In genomic region chr7:14767716-14768425, GRCh38 we compare ENCODE assay signal across 21 cellular contexts.
A peak's percentile ranks its signal among the peaks of the same experiment; 100 is the strongest.
DNase-seq lines count a peak whose midpoint lies in the region; ATAC-seq and FAIRE-seq lines count a peak whose summit lies in the region.
"Had no signal": no experiment of that assay in that cellular context is flagged by ENCODE, and none has a peak within 500 bp of the region (broad histone marks: within the 10 kb centered on the region; RNA-seq: fewer than 3 reads in every experiment).

No MANE protein-coding gene starts in this region.

- H3K27me3 ChIP-seq in adipocyte (replicated peaks; ENCODE audit: control insufficient read depth, insufficient read depth, low read length): no peaks in the 10 kb centered on the region
- H3K27me3 ChIP-seq: MG63 had no signal

- H3K4me1 Mint-ChIP-seq in activated CD4-positive, alpha-beta memory T cell treated with anti-CD3 and anti-CD28 coated beads, Interleukin-2, amount 10 ng/mL, durations not matched to agents 7 days and 5 days: no peaks in the 10 kb centered on the region
- H3K4me1 Mint-ChIP-seq in activated CD8-positive, alpha-beta memory T cell treated with anti-CD3 and anti-CD28 coated beads, Interleukin-2, amount 10 ng/mL, durations not matched to agents 7 days and 5 days: no peaks in the 10 kb centered on the region
- H3K4me1 Mint-ChIP-seq: CD14-positive monocyte, IgD-negative memory B cell had no signal

- no peaks in the 10 kb centered on the region for H3K36me3 Mint-ChIP-seq in activated CD4-positive, alpha-beta memory T cell treated with anti-CD3 and anti-CD28 coated beads, Interleukin-2, amount 10 ng/mL, durations not matched to agents 7 days and 5 days (ENCODE audit: low read depth)
- H3K36me3 Mint-ChIP-seq in activated CD8-positive, alpha-beta memory T cell treated with anti-CD3 and anti-CD28 coated beads, Interleukin-2, amount 10 ng/mL, durations not matched to agents 7 days and 5 days: no peaks in the 10 kb centered on the region
- H3K36me3 Mint-ChIP-seq: CD14-positive monocyte, IgD-negative memory B cell had no signal

- DNase-seq in ELR (ENCODE audit: low read depth): peak; percentile 24
- peak; percentile 30 for DNase-seq in adipocyte (ENCODE audit: low read depth)
- DNase-seq in epithelial cell of prostate (ENCODE audit: low read depth, low spot score): no peak
- DNase-seq in activated CD4-positive, alpha-beta memory T cell treated with anti-CD3 and anti-CD28 coated beads, Interleukin-2, amount 10 ng/mL, durations not matched to agents 7 days and 5 days: no peak
- no peak for DNase-seq in activated CD8-positive, alpha-beta memory T cell treated with anti-CD3 and anti-CD28 coated beads, Interleukin-2, amount 10 ng/mL, durations not matched to agents 7 days and 5 days
- DNase-seq in caudate nucleus (lab: John Stamatoyannopoulos, UW): no peak
- DNase-seq: DND-41, GDM1, H9, Kasumi-1, MG63, NCI-H1048, NCI-H1436 treated with DMSO at 0.1 percent for 48 hours, NCI-H2171, NCI-H526, PC-9 had no signal

- no peak for ATAC-seq in HG03432 (IDR thresholded peaks at IDR 0.05; ENCODE audit: unreplicated experiment)
- no peak for ATAC-seq in activated CD8-positive, alpha-beta memory T cell treated with anti-CD3 and anti-CD28 coated beads, Interleukin-2, amount 10 ng/mL, durations not matched to agents 7 days and 5 days

- peak overlapping the region; percentile 37 for H3K27ac ChIP-seq in epithelial cell of prostate
- H3K27ac ChIP-seq in caudate nucleus (ENCODE audit: low read depth, low read length): no peak overlapping the region
- H3K27ac ChIP-seq: HL-60, PC-9 had no signal

- POLR2A ChIA-PET in activated CD4-positive, alpha-beta memory T cell treated with anti-CD3 and anti-CD28 coated beads, Interleukin-2, amount 10 ng/mL, durations not matched to agents 7 days and 5 days (lab: Charles Lee): no interaction called here

- H3K4me3 ChIP-seq in adipocyte (ENCODE audit: low read length): no peak overlapping the region
- H3K4me3 ChIP-seq: MG63, PC-9 had no signal

- H3K9me3 ChIP-seq in adipocyte (ENCODE audit: control insufficient read depth, low read length): no peaks in the 10 kb centered on the region

- no peaks in the 10 kb centered on the region for H3K9me3 Mint-ChIP-seq in activated CD4-positive, alpha-beta memory T cell treated with anti-CD3 and anti-CD28 coated beads, Interleukin-2, amount 10 ng/mL, durations not matched to agents 7 days and 5 days
- H3K9me3 Mint-ChIP-seq in activated CD8-positive, alpha-beta memory T cell treated with anti-CD3 and anti-CD28 coated beads, Interleukin-2, amount 10 ng/mL, durations not matched to agents 7 days and 5 days (ENCODE audit: low read depth): no peaks in the 10 kb centered on the region
- H3K9me3 Mint-ChIP-seq: H9 had no signal

- no peak overlapping the region for H3K27ac Mint-ChIP-seq in activated CD4-positive, alpha-beta memory T cell treated with anti-CD3 and anti-CD28 coated beads, Interleukin-2, amount 10 ng/mL, durations not matched to agents 7 days and 5 days
- no peak overlapping the region for H3K27ac Mint-ChIP-seq in activated CD8-positive, alpha-beta memory T cell treated with anti-CD3 and anti-CD28 coated beads, Interleukin-2, amount 10 ng/mL, durations not matched to agents 7 days and 5 days
- H3K27ac Mint-ChIP-seq: CD14-positive monocyte, H9, IgD-negative memory B cell had no signal

- CTCF ChIA-PET in activated CD4-positive, alpha-beta memory T cell treated with anti-CD3 and anti-CD28 coated beads, Interleukin-2, amount 10 ng/mL, durations not matched to agents 7 days and 5 days (lab: Charles Lee): interaction anchor here (1.1 kb wide), 1 partner anchor 19 kb away, joined by 3 read pairs; no protein-coding TSS in a partner anchor
- CTCF ChIA-PET in activated CD8-positive, alpha-beta memory T cell treated with anti-CD3 and anti-CD28 coated beads, Interleukin-2, amount 10 ng/mL, durations not matched to agents 7 days and 5 days (lab: Charles Lee): no interaction called here

- peaks cover 11% of the 10 kb centered on the region for H3K4me1 ChIP-seq in adipocyte (ENCODE audit: control insufficient read depth, insufficient read depth, low read length)

- H3K4me3 Mint-ChIP-seq in activated CD4-positive, alpha-beta memory T cell treated with anti-CD3 and anti-CD28 coated beads, Interleukin-2, amount 10 ng/mL, durations not matched to agents 7 days and 5 days: no peak overlapping the region
- no peak overlapping the region for H3K4me3 Mint-ChIP-seq in activated CD8-positive, alpha-beta memory T cell treated with anti-CD3 and anti-CD28 coated beads, Interleukin-2, amount 10 ng/mL, durations not matched to agents 7 days and 5 days
- H3K4me3 Mint-ChIP-seq: CD14-positive monocyte, H9, IgD-negative memory B cell had no signal

- no peaks in the 10 kb centered on the region for H3K27me3 Mint-ChIP-seq in activated CD4-positive, alpha-beta memory T cell treated with anti-CD3 and anti-CD28 coated beads, Interleukin-2, amount 10 ng/mL, durations not matched to agents 7 days and 5 days
- no peaks in the 10 kb centered on the region for H3K27me3 Mint-ChIP-seq in activated CD8-positive, alpha-beta memory T cell treated with anti-CD3 and anti-CD28 coated beads, Interleukin-2, amount 10 ng/mL, durations not matched to agents 7 days and 5 days
- H3K27me3 Mint-ChIP-seq: IgD-negative memory B cell had no signal

- no peak overlapping the region for H3K9ac ChIP-seq in adipocyte (ENCODE audit: low read length)

- H3K36me3 ChIP-seq in adipocyte (ENCODE audit: control insufficient read depth, insufficient read depth, low read length, severe bottlenecking): no peaks in the 10 kb centered on the region
- H3K36me3 ChIP-seq: MG63 had no signal

- peak; percentile 21 for FAIRE-seq in islet of Langerhans (lab: Jason Lieb, UNC)

Comparison
In these comparisons a context has a peak if more than half of its experiments do, and no peak if none do; other contexts are left out.
1. DNase-seq: peak in ELR (single experiment) and adipocyte (single experiment); none in epithelial cell of prostate (single experiment), activated CD4-positive, alpha-beta memory T cell treated with anti-CD3 and anti-CD28 coated beads, Interleukin-2, amount 10 ng/mL, durations not matched to agents 7 days and 5 days (single experiment), activated CD8-positive, alpha-beta memory T cell treated with anti-CD3 and anti-CD28 coated beads, Interleukin-2, amount 10 ng/mL, durations not matched to agents 7 days and 5 days (single experiment) and caudate nucleus (0 of 61).